24 cellular contexts compared by ENCODE assay signal in genomic region chr6:76776876-76777275, GRCh38.
DNase-seq lines count a peak whose midpoint lies in the region; ATAC-seq, FAIRE-seq and TF ChIP-seq lines count a peak whose summit lies in the region.
"Had no signal": no experiment of that assay in that cellular context is flagged by ENCODE, and none has a peak within 500 bp of the region (broad histone marks: within the 10 kb centered on the region; RNA-seq: fewer than 3 reads in every experiment).

No MANE protein-coding gene starts in this region.

- H3K27ac ChIP-seq in smooth muscle cell (ENCODE audit: low read depth) (peak overlapping the region; percentile 81), thyroid gland (no peak overlapping the region)
- H3K27ac ChIP-seq: 22Rv1; BLaER1 treated with 17β-estradiol and CSF1 and Interleukin-3, amounts not matched to agents 10 nM and 100 nM had no signal

- H3K4me3 ChIP-seq in smooth muscle cell (no peak overlapping the region), thyroid gland (replicated peaks in 1 of 3) (no peak overlapping the region)
- H3K4me3 ChIP-seq: BLaER1 treated with 17β-estradiol and CSF1 and Interleukin-3, amounts not matched to agents 10 nM and 100 nM; GM23338 had no signal

- TF ChIP-seq CTCF in smooth muscle cell (IDR thresholded peaks at IDR 0.05; ENCODE audit: borderline replicate concordance, insufficient read depth, poor library complexity, severe bottlenecking) (no peak), thyroid gland (IDR thresholded peaks at IDR 0.05) (no peak)

- H3K79me2 ChIP-seq in smooth muscle cell (ENCODE audit: low read depth): no peaks in the 10 kb centered on the region

- intact Hi-C loops in thyroid gland (cut with DNase I): no loop called here

- ATAC-seq in GM21360 (IDR thresholded peaks at IDR 0.05; ENCODE audit: unreplicated experiment): no peak
- ATAC-seq: GM23338, HCT116 had no signal

- 69% methylated on average over 1 of the region's 1 CpG for WGBS in smooth muscle cell (ENCODE audit: low lambda C conversion rate)
- WGBS in thyroid gland, 2 donors: 81 to 88% methylated on average over 1 of the region's 1 CpG

- no peak for TF ChIP-seq POLR2A in thyroid gland (IDR thresholded peaks at IDR 0.05)

- H3K9ac ChIP-seq in smooth muscle cell (ENCODE audit: low read depth): no peak overlapping the region
- H3K9ac ChIP-seq: BLaER1 treated with 17β-estradiol and CSF1 and Interleukin-3, amounts not matched to agents 10 nM and 100 nM had no signal

- H3K9me3 ChIP-seq in smooth muscle cell (replicated peaks; ENCODE audit: low read depth) (no peaks in the 10 kb centered on the region), thyroid gland (no peaks in the 10 kb centered on the region)
- H3K9me3 ChIP-seq: BE2C; BLaER1 treated with 17β-estradiol and CSF1 and Interleukin-3, amounts not matched to agents 10 nM and 100 nM had no signal

- peak overlapping the region; percentile 12 for H2AFZ ChIP-seq in smooth muscle cell (ENCODE audit: low read depth)
- H2AFZ ChIP-seq: GM23338 had no signal

- no peaks in the 10 kb centered on the region for H4K20me1 ChIP-seq in smooth muscle cell (ENCODE audit: low read depth)
- H4K20me1 ChIP-seq: BLaER1 treated with 17β-estradiol and CSF1 and Interleukin-3, amounts not matched to agents 10 nM and 100 nM had no signal

- H3K4me1 ChIP-seq in smooth muscle cell (ENCODE audit: low read depth) (peaks cover 11% of the 10 kb centered on the region), thyroid gland (peaks cover 0 to 5% of the 10 kb centered on the region in 2 donors)
- H3K4me1 ChIP-seq: BE2C; BLaER1 treated with 17β-estradiol and CSF1 and Interleukin-3, amounts not matched to agents 10 nM and 100 nM had no signal

- DNase-seq in DMS53 (lab: John Stamatoyannopoulos, UW): peak; percentile 27
- DNase-seq in DMS53 treated with DMSO at 0.1 percent for 48 hours (lab: John Stamatoyannopoulos, UW; ENCODE audit: unreplicated experiment): no peak
- DNase-seq in retina: peak; percentile 17
- no peak for DNase-seq in smooth muscle cell (lab: John Stamatoyannopoulos, UW; ENCODE audit: unreplicated experiment)
- no peak for DNase-seq in thyroid gland
- DNase-seq in NCI-H1092 (lab: John Stamatoyannopoulos, UW): no peak
- DNase-seq: ACHN; AML-193; BE2C; CD4-positive, alpha-beta T cell; CD8-positive, alpha-beta memory T cell; DMS 273 treated with DMSO at 0.1 percent for 48 hours; DND-41; H9 had no signal

- no peaks in the 10 kb centered on the region for H3K27me3 ChIP-seq in smooth muscle cell (ENCODE audit: low read depth)
- no peaks in the 10 kb centered on the region for H3K27me3 ChIP-seq in thyroid gland
- H3K27me3 ChIP-seq: BE2C; BLaER1 treated with 17β-estradiol and CSF1 and Interleukin-3, amounts not matched to agents 10 nM and 100 nM had no signal

- peak overlapping the region; percentile 70 for H3K4me2 ChIP-seq in smooth muscle cell
- H3K4me2 ChIP-seq: BLaER1 treated with 17β-estradiol and CSF1 and Interleukin-3, amounts not matched to agents 10 nM and 100 nM; GM23338 had no signal

- peak; percentile 81 for FAIRE-seq in islet of Langerhans (lab: Jason Lieb, UNC)
- FAIRE-seq: A204.1, D721Med, G401.6, GM12892 had no signal

- H3F3A ChIP-seq in smooth muscle cell (ENCODE audit: low read depth): no peaks in the 10 kb centered on the region

- H3K36me3 ChIP-seq in smooth muscle cell (ENCODE audit: low read depth): no peaks in the 10 kb centered on the region
- no peaks in the 10 kb centered on the region for H3K36me3 ChIP-seq in thyroid gland
- H3K36me3 ChIP-seq: BE2C; BLaER1 treated with 17β-estradiol and CSF1 and Interleukin-3, amounts not matched to agents 10 nM and 100 nM had no signal

Comparison
In these comparisons a context has a peak if more than half of its experiments do, and no peak if none do; other contexts are left out.
1. DNase-seq: peak in DMS53 (single experiment) and retina (single experiment); none in DMS53 treated with DMSO at 0.1 percent for 48 hours (single experiment), smooth muscle cell (single experiment), thyroid gland (0 of 2) and NCI-H1092 (single experiment).